Comparison of ENCODE assay signal across 17 cellular contexts in the genomic region with DNA sequence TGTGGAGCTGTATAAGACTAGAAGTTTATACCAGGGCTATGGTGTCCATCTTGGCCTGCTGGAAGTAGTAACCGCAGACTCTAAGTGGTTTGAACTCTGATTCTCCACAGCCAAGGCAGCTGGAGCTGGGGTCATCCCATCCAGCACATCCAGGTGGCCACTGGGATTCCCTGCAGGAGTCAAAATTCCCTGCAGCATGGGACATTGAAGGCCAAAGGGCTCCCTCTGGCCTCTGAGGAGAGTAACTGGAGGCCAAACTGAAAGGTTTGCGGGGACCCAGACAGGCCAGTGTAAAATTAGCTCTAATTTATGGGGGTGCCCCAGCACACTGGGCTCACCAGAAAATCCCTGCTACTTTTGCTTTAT. TPM values are rescaled to one million over a fixed set of nuclear protein-coding genes. Genes with fewer than 3 reads are reported as not detected.
DNase-seq lines count a peak whose midpoint lies in the region; ATAC-seq, FAIRE-seq and TF ChIP-seq lines count a peak whose summit lies in the region.
"Had no signal": no experiment of that assay in that cellular context is flagged by ENCODE, and none has a peak within 500 bp of the region (broad histone marks: within the 10 kb centered on the region; RNA-seq: fewer than 3 reads in every experiment).

No MANE protein-coding gene starts in this region.

- H3K36me3 Mint-ChIP-seq in neural progenitor cell: no peaks in the 10 kb centered on the region
- H3K36me3 Mint-ChIP-seq: CD8-positive, alpha-beta memory T cell had no signal

- H2AK5ac ChIP-seq in H1 (ENCODE audit: low read depth, low read length): no peak overlapping the region

- TF ChIP-seq CTCF in HCT116 (IDR thresholded peaks at IDR 0.05 in 2 of 3, conservative IDR thresholded peaks at IDR 0.05 in 1 of 3; ENCODE audit: borderline replicate concordance in 1 of 3, insufficient read depth in 1 of 3, low read depth in 2 of 3, low read length in 2 of 3): no peak
- TF ChIP-seq CTCF in H1 (IDR thresholded peaks at IDR 0.05; ENCODE audit: control extremely low read depth in 1 of 3, insufficient read depth in 1 of 3, low read depth in 1 of 3, low read length in 3 of 3): peak in 2 of 3 experiments; percentile 23 to 38; a peak in 2 of 4 replicates
- no peak for TF ChIP-seq CTCF in neural progenitor cell (IDR thresholded peaks at IDR 0.05)

- H4K91ac ChIP-seq in H1 (replicated peaks; ENCODE audit: insufficient read length, low read length): no peak overlapping the region

- H3K27me3 Mint-ChIP-seq in neural progenitor cell (ENCODE audit: insufficient read depth, low read depth): peaks cover 2% of the 10 kb centered on the region

- no peak overlapping the region for H2AFZ ChIP-seq in HCT116 (ENCODE audit: low read depth, low read length, poor library complexity, severe bottlenecking)
- H2AFZ ChIP-seq in H1 (ENCODE audit: low read length): no peak overlapping the region
- no peak overlapping the region for H2AFZ ChIP-seq in neural progenitor cell (replicated peaks)

- no peaks in the 10 kb centered on the region for H3K36me3 ChIP-seq in HCT116 (ENCODE audit: control insufficient read depth in 1 of 2, insufficient read depth in 2 of 2, low read length in 2 of 2)
- no peaks in the 10 kb centered on the region for H3K36me3 ChIP-seq in H1 (ENCODE audit: control insufficient read depth in 2 of 4, insufficient read depth in 4 of 4, low read length in 3 of 4)
- H3K36me3 ChIP-seq in neural progenitor cell: no peaks in the 10 kb centered on the region
- H3K36me3 ChIP-seq: BLaER1 treated with 17β-estradiol and CSF1 and Interleukin-3, amounts not matched to agents 10 nM and 100 nM; HAP-1 had no signal

- RAD21 ChIA-PET in HCT116 (lab: Charles Lee; ENCODE audit: low non-redundant PET in 1 of 2, low total read pairs in 2 of 2, uncharacterized antibody in 2 of 2, unreplicated experiment in 2 of 2): interaction anchor here (1.4 to 2.1 kb wide), 2 partner anchors 340 to 435 kb away, joined by 4 read pairs; no protein-coding TSS in a partner anchor

- H3K9ac ChIP-seq in HCT116 (ENCODE audit: low read length): no peak overlapping the region
- no peak overlapping the region for H3K9ac ChIP-seq in H1 (replicated peaks in 1 of 4; ENCODE audit: extremely low read depth in 1 of 4, low read depth in 3 of 4, low read length in 3 of 4)
- no peak overlapping the region for H3K9ac ChIP-seq in neural progenitor cell
- H3K9ac ChIP-seq: BLaER1 treated with 17β-estradiol and CSF1 and Interleukin-3, amounts not matched to agents 10 nM and 100 nM had no signal

- POLR2A ChIA-PET in HCT116 (lab: Charles Lee): no interaction called here
- POLR2A ChIA-PET in H1 (lab: Charles Lee; ENCODE audit: partially characterized antibody): no interaction called here

- DNase-seq in ELR (ENCODE audit: low read depth) (peak; percentile 20), HCT116 (ENCODE audit: low read depth, low spot score) (no peak), H1 (ENCODE audit: low read depth in 1 of 2, low spot score in 2 of 2) (no peak), neural progenitor cell (ENCODE audit: low spot score) (peak; percentile 14), NCI-H2107 treated with DMSO at 0.1 percent for 48 hours (lab: John Stamatoyannopoulos, UW; ENCODE audit: unreplicated experiment) (no peak)
- no peak for DNase-seq in effector CD8-positive, alpha-beta T cell (lab: John Stamatoyannopoulos, UW)
- DNase-seq: NCI-H1105, NCI-H510A had no signal

- WGBS in H1 (ENCODE audit: extremely low coverage in 1 of 2, insufficient coverage in 1 of 2, insufficient read length in 1 of 2, insufficient replicate concordance in 2 of 2, low coverage in 1 of 2, low lambda C conversion rate in 2 of 2, missing lambda C conversion rate in 1 of 2), 2 experiments: 92% methylated on average over 2 of the region's 2 CpGs; no CpG with 5 or more reads in 1 of the 2 experiments

- H3K27ac ChIP-seq in HCT116 (ENCODE audit: low read depth, low read length) (no peak overlapping the region), H1 (ENCODE audit: low read depth, low read length) (no peak overlapping the region), neural progenitor cell (no peak overlapping the region)
- H3K27ac ChIP-seq: BLaER1 treated with 17β-estradiol and CSF1 and Interleukin-3, amounts not matched to agents 10 nM and 100 nM; HL-60; SK-N-MC had no signal

- no peak overlapping the region for H3K4me3 Mint-ChIP-seq in neural progenitor cell
- H3K4me3 Mint-ChIP-seq: CD8-positive, alpha-beta memory T cell had no signal

- no peaks in the 10 kb centered on the region for H4K20me1 ChIP-seq in HCT116 (ENCODE audit: insufficient read depth)
- no peaks in the 10 kb centered on the region for H4K20me1 ChIP-seq in H1 (replicated peaks in 1 of 2; ENCODE audit: control insufficient read depth in 1 of 2, insufficient read depth in 2 of 2, low read length in 2 of 2)
- H4K20me1 ChIP-seq in neural progenitor cell (ENCODE audit: low read depth): no peaks in the 10 kb centered on the region
- H4K20me1 ChIP-seq: BLaER1 treated with 17β-estradiol and CSF1 and Interleukin-3, amounts not matched to agents 10 nM and 100 nM had no signal

- no peak overlapping the region for H2BK20ac ChIP-seq in H1 (ENCODE audit: low read length)

- no peaks in the 10 kb centered on the region for H3K79me1 ChIP-seq in H1 (ENCODE audit: low read depth, low read length)

- H3K23me2 ChIP-seq in H1 (ENCODE audit: low read depth, low read length): no peaks in the 10 kb centered on the region

- no peak overlapping the region for H3K27ac Mint-ChIP-seq in neural progenitor cell
- H3K27ac Mint-ChIP-seq: CD8-positive, alpha-beta memory T cell had no signal

- no peak overlapping the region for H2BK120ac ChIP-seq in H1 (replicated peaks; ENCODE audit: low read depth, low read length)

- no peak overlapping the region for H4K8ac ChIP-seq in H1 (ENCODE audit: extremely low read depth, insufficient read depth, low read length)

- peaks cover 6% of the 10 kb centered on the region for H3K9me3 Mint-ChIP-seq in neural progenitor cell
- H3K9me3 Mint-ChIP-seq: CD8-positive, alpha-beta memory T cell had no signal

- H3K18ac ChIP-seq in H1 (ENCODE audit: extremely low read depth, low read length): no peak overlapping the region

- no TSS peak for BruUV-seq in HCT116 (replicated peaks; lab: Mats Ljungman, UMichigan)

- CTCF ChIA-PET in HCT116 (lab: Charles Lee): interaction anchor here (0.8 to 2.0 kb wide), 3 partner anchors 323 to 435 kb away, joined by 3 to 13 read pairs (median 3); no protein-coding TSS in a partner anchor
- CTCF ChIA-PET in H1 (lab: Charles Lee; ENCODE audit: partially characterized antibody): interaction anchor here (0.6 to 3.2 kb wide), 25 partner anchors 8 to 421 kb away, joined by 3 to 27 read pairs (median 4); a partner anchor contains a TSS

- no peaks in the 10 kb centered on the region for H3K9me3 ChIP-seq in HCT116 (ENCODE audit: control insufficient read depth in 1 of 2, insufficient read depth in 1 of 2, low read depth in 1 of 2, low read length in 2 of 2)
- H3K9me3 ChIP-seq in H1 (ENCODE audit: insufficient read depth in 2 of 2, low read depth in 1 of 2, low read length in 1 of 2): peaks cover 0 to 4% of the 10 kb centered on the region in 2 experiments; a peak in 1 of 4 replicates
- H3K9me3 ChIP-seq in neural progenitor cell (ENCODE audit: low read depth): no peaks in the 10 kb centered on the region
- H3K9me3 ChIP-seq: HAP-1 had no signal

- ATAC-seq in HCT116 (peak; percentile 39), GM21529 (IDR thresholded peaks at IDR 0.05; ENCODE audit: unreplicated experiment) (no peak)

- TF ChIP-seq EP300 in H1 (IDR thresholded peaks at IDR 0.05; ENCODE audit: borderline replicate concordance in 1 of 2, low read depth in 2 of 2, low read length in 2 of 2): no peak

- H2BK15ac ChIP-seq in H1 (ENCODE audit: low read length): no peak overlapping the region

- H3K4me2 ChIP-seq in HCT116 (ENCODE audit: low read length) (no peak overlapping the region), H1 (ENCODE audit: insufficient read depth in 1 of 2, low read depth in 2 of 2, low read length in 2 of 2) (no peak overlapping the region), neural progenitor cell (no peak overlapping the region)
- H3K4me2 ChIP-seq: BLaER1 treated with 17β-estradiol and CSF1 and Interleukin-3, amounts not matched to agents 10 nM and 100 nM had no signal

- H3K27me3 ChIP-seq in HCT116 (ENCODE audit: insufficient read depth, low read length) (no peaks in the 10 kb centered on the region), H1 (replicated peaks in 1 of 4; ENCODE audit: control insufficient read depth in 3 of 4, extremely low read depth in 1 of 4, insufficient read depth in 3 of 4, low read length in 3 of 4) (no peaks in the 10 kb centered on the region), neural progenitor cell (no peaks in the 10 kb centered on the region)
- H3K27me3 ChIP-seq: BLaER1 treated with 17β-estradiol and CSF1 and Interleukin-3, amounts not matched to agents 10 nM and 100 nM had no signal

- no peak overlapping the region for H4K5ac ChIP-seq in H1 (ENCODE audit: insufficient read length, low read depth, low read length)

- TF ChIP-seq POLR2A in HCT116 (IDR thresholded peaks at IDR 0.05; ENCODE audit: borderline replicate concordance, extremely low read depth, insufficient read depth, insufficient read length) (no peak), H1 (IDR thresholded peaks at IDR 0.05; ENCODE audit: control extremely low read depth in 1 of 2, low read depth in 2 of 2, low read length in 2 of 2) (no peak)

- TF ChIP-seq RAD21 in HCT116 (IDR thresholded peaks at IDR 0.05; ENCODE audit: low read depth) (0 out of 2 replicates have a peak, but pooled peaks have one; percentile 6), H1 (IDR thresholded peaks at IDR 0.05 in 1 of 2, conservative IDR thresholded peaks at IDR 0.05 in 1 of 2; ENCODE audit: low read depth in 2 of 2, low read length in 2 of 2) (peak in 1 of 2 experiments; percentile 46; a peak in 3 of 4 replicates)

- H3K56ac ChIP-seq in H1 (replicated peaks; ENCODE audit: insufficient read length, low read depth, low read length): no peak overlapping the region

- no peak overlapping the region for H2BK5ac ChIP-seq in H1 (ENCODE audit: low read depth, low read length)

- H3K14ac ChIP-seq in H1 (ENCODE audit: insufficient read length): no peak overlapping the region

- no peak for FAIRE-seq in H1 (lab: Jason Lieb, UNC)
- FAIRE-seq: D721Med, GM12892 had no signal

- H3K4me1 Mint-ChIP-seq in neural progenitor cell: no peaks in the 10 kb centered on the region
- H3K4me1 Mint-ChIP-seq: CD8-positive, alpha-beta memory T cell had no signal

- no peak overlapping the region for H3K23ac ChIP-seq in H1 (ENCODE audit: insufficient read length)

- H3F3A ChIP-seq in neural progenitor cell (ENCODE audit: low read depth): no peaks in the 10 kb centered on the region

- H3K79me2 ChIP-seq in HCT116 (ENCODE audit: insufficient read depth, low read length): no peaks in the 10 kb centered on the region
- no peaks in the 10 kb centered on the region for H3K79me2 ChIP-seq in H1 (ENCODE audit: control insufficient read depth in 1 of 2, insufficient read depth in 2 of 2, low read length in 2 of 2)
- H3K79me2 ChIP-seq in neural progenitor cell (ENCODE audit: low read depth): no peaks in the 10 kb centered on the region

- H3K9me2 ChIP-seq in HCT116 (ENCODE audit: insufficient read depth): no peaks in the 10 kb centered on the region

- intact Hi-C loops in HCT116 (cut with micrococcal nuclease): loop anchor here (5.0 kb wide), 2 partner anchors 215 to 340 kb away; a partner anchor contains a TSS

- peaks cover 0 to 3% of the 10 kb centered on the region in 2 experiments; a peak in 2 of 4 replicates for H3K4me1 ChIP-seq in HCT116 (ENCODE audit: control insufficient read depth in 1 of 2, insufficient read depth in 2 of 2, low read length in 2 of 2)
- no peaks in the 10 kb centered on the region for H3K4me1 ChIP-seq in H1 (replicated peaks in 1 of 4; ENCODE audit: control insufficient read depth in 3 of 4, insufficient read depth in 4 of 4, low read length in 3 of 4)
- no peaks in the 10 kb centered on the region for H3K4me1 ChIP-seq in neural progenitor cell
- H3K4me1 ChIP-seq: BLaER1 treated with 17β-estradiol and CSF1 and Interleukin-3, amounts not matched to agents 10 nM and 100 nM had no signal

- H3K4me3 ChIP-seq in HCT116 (replicated peaks in 1 of 2; ENCODE audit: low read depth in 1 of 2, low read length in 2 of 2) (no peak overlapping the region), H1 (ENCODE audit: extremely low read depth in 1 of 4, insufficient read depth in 2 of 4, low read depth in 3 of 4, low read length in 4 of 4) (no peak overlapping the region), neural progenitor cell (no peak overlapping the region)
- H3K4me3 ChIP-seq: BLaER1 treated with 17β-estradiol and CSF1 and Interleukin-3, amounts not matched to agents 10 nM and 100 nM; HAP-1; SK-N-MC had no signal

- no peak overlapping the region for H3K4ac ChIP-seq in H1 (replicated peaks; ENCODE audit: insufficient read length, low read depth, low read length)

- H2BK12ac ChIP-seq in H1 (ENCODE audit: low read depth, low read length): no peak overlapping the region

RNA-seq across cellular contexts. Expression of a gene that starts 12.2 kb away (rescaled TPM):
- total RNA-seq in HCT116 (2021; ENCODE audit: unreplicated experiment) (10.4 TPM), neural progenitor cell (ENCODE audit: low replicate concordance) (4.2 and 5.1 TPM in 2 replicates)
- 4.2 and 5.2 TPM in 2 replicates for polyA plus RNA-seq in HCT116 (2012)
- 7.3 and 8.3 TPM in 2 replicates for total RNA-seq in H1 (2021; fragmentation: NEBNext Ultra II Directional; extraction: Animal tissue kit (Norgen Biotek cat#: 25700))
- 1.8 and 2.8 TPM in 2 replicates for polyA plus RNA-seq in H1 (2011; rRNA removed)
- 2.3 TPM for polyA plus RNA-seq in H1 (2011; cell fraction: cytosol; rRNA removed)
- polyA plus RNA-seq in H1 (2011; cell fraction: nucleus; rRNA removed): 1.5 TPM
- polyA plus RNA-seq in H1 (2012, experiment 1 of 2): 3.0 to 4.1 TPM (median 3.4 TPM) in 4 replicates
- polyA plus RNA-seq in H1 (2012, experiment 2 of 2): 2.4 TPM
- polyA plus RNA-seq in H1 (2013, experiment 1 of 2): 5.0 TPM
- 5.6 TPM for polyA plus RNA-seq in H1 (2013, experiment 2 of 2)
- polyA minus RNA-seq in H1 (2011; rRNA and poly(A)+ RNA removed): 1.9 and 2.5 TPM in 2 replicates
- 4.1 TPM for polyA minus RNA-seq in H1 (2011; cell fraction: cytosol; rRNA and poly(A)+ RNA removed)
- polyA minus RNA-seq in H1 (2011; cell fraction: nucleus; rRNA and poly(A)+ RNA removed): 2.9 TPM
- total RNA-seq: OCI-LY7 had no signal

RNA-seq across cellular contexts. Expression of a gene that starts 47.7 kb away (rescaled TPM):
- total RNA-seq in HCT116 (2021; ENCODE audit: unreplicated experiment) (21.6 TPM), neural progenitor cell (ENCODE audit: low replicate concordance) (24.7 and 38.1 TPM in 2 replicates)
- polyA plus RNA-seq in HCT116 (2012): 6.5 and 8.8 TPM in 2 replicates
- 43.7 and 44.6 TPM in 2 replicates for total RNA-seq in H1 (2021; fragmentation: NEBNext Ultra II Directional; extraction: Animal tissue kit (Norgen Biotek cat#: 25700))
- 12.7 and 17.2 TPM in 2 replicates for polyA plus RNA-seq in H1 (2011; rRNA removed)
- 16.5 TPM for polyA plus RNA-seq in H1 (2011; cell fraction: cytosol; rRNA removed)
- polyA plus RNA-seq in H1 (2011; cell fraction: nucleus; rRNA removed): 23.6 TPM
- 20.9 to 29.1 TPM (median 22.0 TPM) in 4 replicates for polyA plus RNA-seq in H1 (2012, experiment 1 of 2)
- 3.3 TPM for polyA plus RNA-seq in H1 (2012, experiment 2 of 2)
- polyA plus RNA-seq in H1 (2013, experiment 1 of 2): 26.4 TPM
- 26.0 TPM for polyA plus RNA-seq in H1 (2013, experiment 2 of 2)
- polyA minus RNA-seq in H1 (2011; rRNA and poly(A)+ RNA removed): 45.3 and 63.8 TPM in 2 replicates
- polyA minus RNA-seq in H1 (2011; cell fraction: cytosol; rRNA and poly(A)+ RNA removed): 20.8 TPM
- 73.7 TPM for polyA minus RNA-seq in H1 (2011; cell fraction: nucleus; rRNA and poly(A)+ RNA removed)

Comparison
In these comparisons a context has a peak if more than half of its experiments do, and no peak if none do; other contexts are left out.
1. DNase-seq: peak in ELR (single experiment) and neural progenitor cell (single experiment); none in HCT116 (single experiment), H1 (0 of 2), NCI-H2107 treated with DMSO at 0.1 percent for 48 hours (single experiment) and effector CD8-positive, alpha-beta T cell (single experiment).
2. CTCF ChIP-seq: peak in H1 (2 of 3); none in HCT116 (0 of 3) and neural progenitor cell (single experiment).